16 cellular contexts compared by ENCODE assay signal in genomic region chr6:101163611-101164010, GRCh38.
DNase-seq lines count a peak whose midpoint lies in the region; ATAC-seq and TF ChIP-seq lines count a peak whose summit lies in the region.
"Had no signal": no experiment of that assay in that cellular context is flagged by ENCODE, and none has a peak within 500 bp of the region (broad histone marks: within the 10 kb centered on the region; RNA-seq: fewer than 3 reads in every experiment).

No MANE protein-coding gene starts in this region.

- intact Hi-C loops in mucosa of descending colon (cut with DNase I, micrococcal nuclease) = no loop called here

- ATAC-seq in HG03469 (IDR thresholded peaks at IDR 0.05; ENCODE audit: unreplicated experiment) (no peak), mucosa of descending colon (no peak)
- ATAC-seq: right lobe of liver had no signal

- no peaks in the 10 kb centered on the region for H3K36me3 ChIP-seq in mucosa of descending colon (ENCODE audit: low read depth)
- H3K36me3 ChIP-seq: brain microvascular endothelial cell, right lobe of liver, suprapubic skin had no signal

- H3K9me3 ChIP-seq in mucosa of descending colon = no peaks in the 10 kb centered on the region
- H3K9me3 ChIP-seq: right lobe of liver, suprapubic skin had no signal

- H3K4me1 ChIP-seq in mucosa of descending colon (ENCODE audit: low read depth) = no peaks in the 10 kb centered on the region
- H3K4me1 ChIP-seq: right lobe of liver, suprapubic skin had no signal

- DNase-seq in DMS 273 (lab: John Stamatoyannopoulos, UW; ENCODE audit: unreplicated experiment) (peak; percentile 97), HCEC 1CT (peak; percentile 30), NCI-H510A treated with DMSO at 0.1 percent for 48 hours (lab: John Stamatoyannopoulos, UW) (peak; percentile 25), cerebellar nuclear complex (lab: John Stamatoyannopoulos, UW) (peak; percentile 83 to 93), cortex of kidney (lab: John Stamatoyannopoulos, UW) (no peak), mucosa of descending colon (no peak)
- no peak for DNase-seq in central memory CD4-positive, alpha-beta T cell
- DNase-seq: activated CD4-positive, alpha-beta T cell treated with anti-CD3 and anti-CD28 coated beads for 4 hours; brain microvascular endothelial cell; CD4-positive, CD25-positive, alpha-beta regulatory T cell; mammary epithelial cell; NCI-H1048; right lobe of liver; stimulated activated CD4-positive, alpha-beta T cell treated with anti-CD3 and anti-CD28 coated beads, Interleukin-15, amount 100 ng/mL, for 24 hours had no signal

- H3K4me3 ChIP-seq in mucosa of descending colon = no peak overlapping the region
- H3K4me3 ChIP-seq: right lobe of liver, suprapubic skin had no signal

- no peak for TF ChIP-seq CTCF in mucosa of descending colon (IDR thresholded peaks at IDR 0.05)

Comparison
In these comparisons a context has a peak if more than half of its experiments do, and no peak if none do; other contexts are left out.
1. DNase-seq: peak in DMS 273 (single experiment), HCEC 1CT (single experiment), NCI-H510A treated with DMSO at 0.1 percent for 48 hours (single experiment) and cerebellar nuclear complex (2 of 2); none in central memory CD4-positive, alpha-beta T cell (single experiment), cortex of kidney (single experiment) and mucosa of descending colon (0 of 3).